ENCODE assay signal across 14 cellular contexts in the genomic region with DNA sequence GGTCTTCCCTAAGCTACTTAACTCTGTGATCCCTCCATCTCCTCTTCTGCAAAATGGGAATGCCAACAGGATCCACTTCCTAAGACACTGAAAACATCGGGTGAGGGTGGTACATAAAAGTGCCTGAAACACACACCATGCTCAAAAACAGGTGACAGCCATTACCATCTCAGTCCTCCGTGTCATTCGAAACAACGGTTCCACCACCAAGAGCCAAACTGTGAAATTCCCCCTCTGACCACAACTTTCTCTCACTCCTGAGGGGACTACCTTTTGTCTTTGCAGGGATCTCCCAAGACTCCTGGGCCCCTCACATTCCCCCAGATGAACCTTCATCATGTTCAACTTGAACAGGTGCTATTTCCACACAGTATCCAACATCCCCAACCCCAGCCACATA. TPM values are rescaled to one million over a fixed set of nuclear protein-coding genes. Genes with fewer than 3 reads are reported as not detected.
DNase-seq lines count a peak whose midpoint lies in the region; ATAC-seq, FAIRE-seq and TF ChIP-seq lines count a peak whose summit lies in the region.
"Had no signal": no experiment of that assay in that cellular context is flagged by ENCODE, and none has a peak within 500 bp of the region (broad histone marks: within the 10 kb centered on the region; RNA-seq: fewer than 3 reads in every experiment).

No MANE protein-coding gene starts in this region.

- DNase-seq in GM12891 (ENCODE audit: insufficient read length, low spot score) (no peak), GM19239 (ENCODE audit: insufficient read length, low spot score) (no peak), RKO (ENCODE audit: low spot score) (no peak), middle frontal gyrus (ENCODE audit: extremely low spot score, low spot score) (no peak), HK-2 (ENCODE audit: unreplicated experiment) (no peak)
- DNase-seq: 8988T; ACHN; CD4-positive, CD25-positive, alpha-beta regulatory T cell; DMS53; GF-D8 had no signal

- TF ChIP-seq POLR2A in GM12891 (IDR thresholded peaks at IDR 0.05; ENCODE audit: low read depth, low read length): no peak

- no peak overlapping the region for H3K4me3 Mint-ChIP-seq in stimulated activated memory B cell treated with anti-CD40 and anti-IgM and Interleukin-4, amounts not matched to agents 10 μg/mL and 1 μg/mL and 100 μg/mL, for 72 hours
- H3K4me3 Mint-ChIP-seq: CD4-positive, CD25-positive, alpha-beta regulatory T cell had no signal

- FAIRE-seq in GM12891 (lab: Jason Lieb, UNC): peak; percentile 5
- FAIRE-seq in GM19239 (lab: Jason Lieb, UNC): peak; percentile 18
- FAIRE-seq: H1, K562 had no signal

- H3K27me3 Mint-ChIP-seq in stimulated activated memory B cell treated with anti-CD40 and anti-IgM and Interleukin-4, amounts not matched to agents 10 μg/mL and 1 μg/mL and 100 μg/mL, for 72 hours: no peaks in the 10 kb centered on the region

- no peaks in the 10 kb centered on the region for H3K36me3 Mint-ChIP-seq in stimulated activated memory B cell treated with anti-CD40 and anti-IgM and Interleukin-4, amounts not matched to agents 10 μg/mL and 1 μg/mL and 100 μg/mL, for 72 hours
- H3K36me3 Mint-ChIP-seq: CD4-positive, CD25-positive, alpha-beta regulatory T cell had no signal

- H3K4me1 Mint-ChIP-seq in stimulated activated memory B cell treated with anti-CD40 and anti-IgM and Interleukin-4, amounts not matched to agents 10 μg/mL and 1 μg/mL and 100 μg/mL, for 72 hours: peaks cover 63% of the 10 kb centered on the region

- H3K27ac Mint-ChIP-seq in stimulated activated memory B cell treated with anti-CD40 and anti-IgM and Interleukin-4, amounts not matched to agents 10 μg/mL and 1 μg/mL and 100 μg/mL, for 72 hours: peak overlapping the region; percentile 77
- H3K27ac Mint-ChIP-seq: CD4-positive, CD25-positive, alpha-beta regulatory T cell had no signal

- no peaks in the 10 kb centered on the region for H3K9me3 Mint-ChIP-seq in stimulated activated memory B cell treated with anti-CD40 and anti-IgM and Interleukin-4, amounts not matched to agents 10 μg/mL and 1 μg/mL and 100 μg/mL, for 72 hours

- peak; percentile 36 for ATAC-seq in HG02852 (IDR thresholded peaks at IDR 0.05; ENCODE audit: unreplicated experiment)
- peak; percentile 49 for ATAC-seq in stimulated activated memory B cell treated with anti-CD40 and anti-IgM and Interleukin-4, amounts not matched to agents 10 μg/mL and 1 μg/mL and 100 μg/mL, for 72 hours
- ATAC-seq: K562 had no signal

TF ChIP-seq in GM12891, 5 proteins besides CTCF, POLR2A, EP300 and RAD21:
- no peak for TF ChIP-seq POLR2AphosphoS5 (IDR thresholded peaks at IDR 0.05; ENCODE audit: low read depth, low read length)
- no peak for TF ChIP-seq PAX5 (IDR thresholded peaks at IDR 0.05; ENCODE audit: insufficient read depth, low read length, severe bottlenecking)
- no peak for TF ChIP-seq POU2F2 (IDR thresholded peaks at IDR 0.05; ENCODE audit: low read depth, low read length)
- no peak for TF ChIP-seq SPI1 (IDR thresholded peaks at IDR 0.05; ENCODE audit: low read depth, low read length)
- TF ChIP-seq TAF1 (IDR thresholded peaks at IDR 0.05; ENCODE audit: low read depth, low read length): no peak

RNA-seq across cellular contexts. Expression of gene NUBP1, which starts 37.0 kb away (rescaled TPM):
- 51.9 TPM for polyA plus RNA-seq in GM12891 (2012; ENCODE audit: low read depth, missing spikeins)

RNA-seq across cellular contexts. Expression of gene TVP23A, which starts 38.0 kb away (rescaled TPM):
- 3.5 TPM for polyA plus RNA-seq in GM12891 (2012; ENCODE audit: low read depth, missing spikeins)
- polyA plus RNA-seq: CD4-positive, CD25-positive, alpha-beta regulatory T cell had no signal
